ENCODE assay signal across 13 cellular contexts in the genomic region with DNA sequence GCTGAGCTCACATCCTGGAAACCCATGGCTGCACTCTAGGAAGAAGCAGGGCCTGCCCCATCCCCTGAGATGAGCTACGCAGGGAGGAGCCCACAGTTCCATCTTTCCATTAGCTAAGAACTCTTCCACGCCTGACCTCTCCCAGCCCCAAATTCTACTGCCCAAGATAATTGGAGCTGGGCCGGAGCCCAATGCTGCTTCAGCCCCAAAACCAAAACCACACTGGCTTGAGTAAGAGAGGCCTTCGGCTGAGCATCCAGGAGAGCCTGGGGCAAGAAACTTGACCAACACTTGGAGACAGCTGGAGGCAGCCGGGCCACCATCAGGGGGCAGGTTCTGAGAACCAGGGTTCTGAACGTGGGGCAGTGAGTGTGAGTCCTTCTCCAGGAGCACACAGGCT.
A peak's percentile ranks its signal among the peaks of the same experiment; 100 is the strongest.
DNase-seq lines count a peak whose midpoint lies in the region; ATAC-seq, FAIRE-seq and TF ChIP-seq lines count a peak whose summit lies in the region.
"Had no signal": no experiment of that assay in that cellular context is flagged by ENCODE, and none has a peak within 500 bp of the region (broad histone marks: within the 10 kb centered on the region; RNA-seq: fewer than 3 reads in every experiment).

No MANE protein-coding gene starts in this region.

- H3K9me3 ChIP-seq in body of pancreas = no peaks in the 10 kb centered on the region
- no peaks in the 10 kb centered on the region for H3K9me3 ChIP-seq in left lung

- no peak for FAIRE-seq in H54 (lab: Jason Lieb, UNC)

- no peak overlapping the region for H3K27ac ChIP-seq in body of pancreas
- H3K27ac ChIP-seq in left lung = no peak overlapping the region
- H3K27ac ChIP-seq: SK-N-MC had no signal

- intact Hi-C loops in body of pancreas (cut with DNase I) = no loop called here
- intact Hi-C loops in left lung (cut with DNase I) = no loop called here

- H3K4me3 ChIP-seq in body of pancreas (no peak overlapping the region), left lung (no peak overlapping the region)
- H3K4me3 ChIP-seq: SK-N-MC had no signal

- 68 to 85% methylated on average over 4 to 6 of the region's 6 CpGs for WGBS in body of pancreas, 2 donors

- ATAC-seq in body of pancreas (peak; percentile 11), left lung (peak; percentile 65), GM21576 (IDR thresholded peaks at IDR 0.05; ENCODE audit: unreplicated experiment) (no peak), GM21423 (IDR thresholded peaks at IDR 0.05; ENCODE audit: unreplicated experiment) (no peak)

- H3K4me1 ChIP-seq in body of pancreas (peaks cover 18% of the 10 kb centered on the region), left lung (peaks cover 6 to 7% of the 10 kb centered on the region in 2 donors)

- DNase-seq in AG08395 (ENCODE audit: low spot score) = peak; percentile 96
- peak; percentile 59 for DNase-seq in H54 (ENCODE audit: insufficient read length, low spot score)
- peak in 1 of 4 donors; percentile 29 for DNase-seq in body of pancreas
- DNase-seq in left lung = peak in 1 of 2 donors; percentile 72
- DNase-seq in activated naive CD4-positive, alpha-beta T cell treated with anti-CD3 and anti-CD28 coated beads, Interleukin-2, amount 50 U/mL, for 16 hours = no peak
- DNase-seq in T-helper 2 cell = no peak
- DNase-seq: activated CD4-positive, alpha-beta T cell treated with anti-CD3 and anti-CD28 coated beads, Interleukin-2, amount 10 ng/mL, durations not matched to agents 7 days and 5 days; effector CD4-positive, alpha-beta T cell; natural killer cell; stimulated activated CD4-positive, alpha-beta T cell treated with anti-CD3 and anti-CD28 coated beads, Interleukin-15, amount 100 ng/mL, for 24 hours had no signal

- TF ChIP-seq CTCF in body of pancreas (IDR thresholded peaks at IDR 0.05) (no peak), left lung (IDR thresholded peaks at IDR 0.05) (no peak)

- no peak for TF ChIP-seq POLR2A in H54 (IDR thresholded peaks at IDR 0.05; ENCODE audit: low read depth, low read length)
- TF ChIP-seq POLR2A in body of pancreas (IDR thresholded peaks at IDR 0.05) = no peak

- H3K27me3 ChIP-seq in body of pancreas (no peaks in the 10 kb centered on the region), left lung (no peaks in the 10 kb centered on the region)

- H3K36me3 ChIP-seq in body of pancreas (replicated peaks in 1 of 2; ENCODE audit: insufficient read depth in 1 of 2, low read depth in 2 of 2) (no peaks in the 10 kb centered on the region), left lung (no peaks in the 10 kb centered on the region)

Comparison
In these comparisons a context has a peak if more than half of its experiments do, and no peak if none do; other contexts are left out.
1. DNase-seq: peak in AG08395 (single experiment) and H54 (single experiment); none in activated naive CD4-positive, alpha-beta T cell treated with anti-CD3 and anti-CD28 coated beads, Interleukin-2, amount 50 U/mL, for 16 hours (single experiment) and T-helper 2 cell (0 of 5).
2. ATAC-seq: peak in body of pancreas (single experiment) and left lung (single experiment); none in GM21576 (single experiment) and GM21423 (single experiment).